ENCODE assay signal across 20 cellular contexts in the genomic region with DNA sequence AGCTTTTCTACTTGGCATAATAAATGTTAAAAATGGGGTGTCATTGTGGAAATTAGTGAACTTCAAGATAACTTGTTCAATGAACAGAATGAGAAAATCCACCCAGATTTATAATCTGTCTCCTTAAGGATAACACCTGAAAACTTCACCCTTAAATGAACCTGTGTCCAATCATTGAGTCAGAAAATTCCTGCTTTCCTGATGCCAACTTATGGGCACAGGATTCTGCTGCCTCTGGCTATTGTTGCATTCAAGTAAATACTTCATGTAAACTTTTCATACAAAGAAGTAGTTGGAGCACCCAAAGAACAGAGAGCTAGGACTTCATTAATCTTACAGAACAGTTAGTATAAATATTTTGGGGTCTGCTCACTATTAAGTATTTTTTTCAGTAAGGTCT.
DNase-seq lines count a peak whose midpoint lies in the region; ATAC-seq, FAIRE-seq and TF ChIP-seq lines count a peak whose summit lies in the region.
"Had no signal": no experiment of that assay in that cellular context is flagged by ENCODE, and none has a peak within 500 bp of the region (broad histone marks: within the 10 kb centered on the region; RNA-seq: fewer than 3 reads in every experiment).

No MANE protein-coding gene starts in this region.

- no peak overlapping the region for H3K23ac ChIP-seq in IMR-90 (ENCODE audit: low read depth, low read length)

- no peak overlapping the region for H3K18ac ChIP-seq in IMR-90 (ENCODE audit: low read depth, low read length)

- H3K4ac ChIP-seq in IMR-90 (ENCODE audit: low read depth, low read length): no peak overlapping the region

- H2AK9ac ChIP-seq in IMR-90 (replicated peaks; ENCODE audit: low read depth, low read length, poor library complexity): no peak overlapping the region

- H3K9me1 ChIP-seq in IMR-90 (ENCODE audit: insufficient read depth, low read length) (no peaks in the 10 kb centered on the region), keratinocyte (ENCODE audit: control insufficient read depth, extremely low read depth, insufficient read depth, low read length) (no peaks in the 10 kb centered on the region)

- dilution Hi-C loops in IMR-90 (cut with HindIII; ENCODE audit: low sequenced_read_pairs, unreplicated experiment): no loop called here
- dilution Hi-C loops in keratinocyte (cut with MboI; ENCODE audit: extremely low pct_ligation_motif_present, low sequenced_read_pairs): no loop called here

- no peak overlapping the region for H2BK15ac ChIP-seq in IMR-90 (ENCODE audit: low read depth, low read length)

- no peaks in the 10 kb centered on the region for H3K36me3 ChIP-seq in ACC112 (ENCODE audit: insufficient read depth, low read length)
- no peaks in the 10 kb centered on the region for H3K36me3 ChIP-seq in IMR-90 (ENCODE audit: control insufficient read depth, insufficient read depth, low read length)
- H3K36me3 ChIP-seq in adipocyte (ENCODE audit: control insufficient read depth, insufficient read depth, low read length, severe bottlenecking): no peaks in the 10 kb centered on the region
- H3K36me3 ChIP-seq in keratinocyte (ENCODE audit: control insufficient read depth in 2 of 2, extremely low read depth in 1 of 2, insufficient read depth in 2 of 2, low read length in 2 of 2): no peaks in the 10 kb centered on the region

- no peak overlapping the region for H3K4me2 ChIP-seq in IMR-90 (ENCODE audit: low read depth, low read length)
- peak overlapping the region; percentile 71 for H3K4me2 ChIP-seq in keratinocyte (ENCODE audit: control insufficient read depth, extremely low read depth, insufficient read depth, low read depth, low read length)

- POLR2A ChIA-PET in IMR-90 (lab: Charles Lee; ENCODE audit: unreplicated experiment): interaction anchor here (0.7 kb wide), 1 partner anchor 457 kb away, joined by 3 read pairs; no protein-coding TSS in a partner anchor

- TF ChIP-seq CTCF in IMR-90 (conservative IDR thresholded peaks at IDR 0.05; ENCODE audit: low read depth, low read length): no peak
- TF ChIP-seq CTCF in keratinocyte (optimal IDR thresholded peaks at IDR 0.05 in 1 of 3, IDR thresholded peaks at IDR 0.05 in 1 of 3, conservative IDR thresholded peaks at IDR 0.05 in 1 of 3; ENCODE audit: extremely low read depth in 1 of 3, insufficient read depth in 2 of 3, low read length in 3 of 3): no peak

- in situ Hi-C loops in IMR-90 (cut with MboI; ENCODE audit: low sequenced_read_pairs): no loop called here

- intact Hi-C loops in IMR-90 (cut with micrococcal nuclease): no loop called here

- H3K27ac ChIP-seq in ACC112 (ENCODE audit: low read depth, low read length) (peak overlapping the region; percentile 16; the same call in 1 of the 2 replicates), IMR-90 (ENCODE audit: insufficient read depth, low read length) (no peak overlapping the region), keratinocyte (ENCODE audit: control insufficient read depth, insufficient read depth, low read length) (peak overlapping the region; percentile 81)

- no peak overlapping the region for H3K56ac ChIP-seq in IMR-90 (ENCODE audit: extremely low read depth, insufficient read depth, low read length)

- no peak for TF ChIP-seq POLR2A in IMR-90 (IDR thresholded peaks at IDR 0.05; ENCODE audit: low read depth, low read length)

- no TSS peak for BruUV-seq in IMR-90 (replicated peaks; lab: Mats Ljungman, UMichigan)

- H2BK5ac ChIP-seq in IMR-90 (ENCODE audit: low read depth, low read length, poor library complexity, severe bottlenecking): no peak overlapping the region

- CTCF ChIA-PET in IMR-90 (lab: Yijun Ruan, JAX): no interaction called here

- no peak overlapping the region for H4K91ac ChIP-seq in IMR-90 (ENCODE audit: insufficient read depth, low read depth, low read length)

- no peak overlapping the region for H4K8ac ChIP-seq in IMR-90 (ENCODE audit: low read depth in 2 of 2, low read length in 2 of 2)

- H2BK20ac ChIP-seq in IMR-90 (ENCODE audit: low read depth, low read length): peak overlapping the region; percentile 67

- H3K9ac ChIP-seq in IMR-90 (ENCODE audit: low read depth, low read length): no peak overlapping the region
- no peak overlapping the region for H3K9ac ChIP-seq in adipocyte (ENCODE audit: low read length)
- peak overlapping the region; percentile 40 for H3K9ac ChIP-seq in keratinocyte (ENCODE audit: control insufficient read depth, extremely low read depth, insufficient read depth, low read length)

- H3K9me3 ChIP-seq in IMR-90 (ENCODE audit: control insufficient read depth, insufficient read depth, low read length): peaks cover 5% of the 10 kb centered on the region
- H3K9me3 ChIP-seq in adipocyte (ENCODE audit: control insufficient read depth, low read length): peaks cover 3% of the 10 kb centered on the region
- H3K9me3 ChIP-seq in keratinocyte (ENCODE audit: control insufficient read depth, low read depth, low read length): peaks cover 8% of the 10 kb centered on the region

- H3K27me3 ChIP-seq in ACC112 (ENCODE audit: insufficient read depth, low read length) (no peaks in the 10 kb centered on the region), IMR-90 (ENCODE audit: control insufficient read depth, insufficient read depth, low read length) (no peaks in the 10 kb centered on the region), adipocyte (replicated peaks; ENCODE audit: control insufficient read depth, insufficient read depth, low read length) (no peaks in the 10 kb centered on the region), keratinocyte (ENCODE audit: control insufficient read depth, extremely low read depth, insufficient read depth, low read length) (no peaks in the 10 kb centered on the region)

- peak overlapping the region; percentile 53 for H2AFZ ChIP-seq in ACC112 (ENCODE audit: low read length, unreplicated experiment)
- H2AFZ ChIP-seq in IMR-90 (replicated peaks; ENCODE audit: low read length, poor library complexity): no peak overlapping the region
- H2AFZ ChIP-seq in keratinocyte (ENCODE audit: control insufficient read depth, low read length): no peak overlapping the region

- no peak overlapping the region for H3K4me3 ChIP-seq in ACC112 (ENCODE audit: low read depth, low read length)
- H3K4me3 ChIP-seq in IMR-90 (ENCODE audit: insufficient read depth, low read depth, low read length): no peak overlapping the region
- no peak overlapping the region for H3K4me3 ChIP-seq in adipocyte (ENCODE audit: low read length)
- H3K4me3 ChIP-seq in keratinocyte (ENCODE audit: control insufficient read depth in 2 of 3, extremely low read depth in 1 of 3, insufficient read depth in 2 of 3, low read depth in 1 of 3, low read length in 3 of 3): peak overlapping the region in 2 of 3 experiments; percentile 15 to 40
- H3K4me3 ChIP-seq: K562 had no signal

- ATAC-seq in IMR-90 (ENCODE audit: low read depth) (no peak), HG03439 (IDR thresholded peaks at IDR 0.05; ENCODE audit: unreplicated experiment) (no peak), GM21381 (IDR thresholded peaks at IDR 0.05; ENCODE audit: unreplicated experiment) (no peak)
- ATAC-seq: CD8-positive, alpha-beta T cell; K562 had no signal

- no peaks in the 10 kb centered on the region for H4K20me1 ChIP-seq in IMR-90 (ENCODE audit: insufficient read depth, low read length)
- H4K20me1 ChIP-seq in keratinocyte (ENCODE audit: control insufficient read depth, extremely low read depth, insufficient read depth, low read length): no peaks in the 10 kb centered on the region

- H4K5ac ChIP-seq in IMR-90 (ENCODE audit: low read depth, low read length): no peak overlapping the region

- no peak overlapping the region for H2AK5ac ChIP-seq in IMR-90 (ENCODE audit: low read depth, low read length)

- H3K79me2 ChIP-seq in ACC112 (ENCODE audit: control insufficient read depth, insufficient read depth, low read length, unreplicated experiment) (no peaks in the 10 kb centered on the region), keratinocyte (ENCODE audit: control insufficient read depth, insufficient read depth, low read length) (no peaks in the 10 kb centered on the region)

- no peak for TF ChIP-seq RAD21 in IMR-90 (IDR thresholded peaks at IDR 0.05; ENCODE audit: low read length)

- FAIRE-seq in keratinocyte (lab: Jason Lieb, UNC): peak; percentile 87
- FAIRE-seq: D721Med, GM12892, K562 had no signal

- H3K14ac ChIP-seq in IMR-90 (replicated peaks; ENCODE audit: low read depth, low read length): peak overlapping the region; percentile 48

- H2BK120ac ChIP-seq in IMR-90 (ENCODE audit: low read depth, low read length): peak overlapping the region; percentile 20

- peaks cover 17% of the 10 kb centered on the region for H3K4me1 ChIP-seq in ACC112 (ENCODE audit: control insufficient read depth, insufficient read depth, low read length, unreplicated experiment)
- peaks cover 3% of the 10 kb centered on the region; the same call in 1 of the 2 replicates for H3K4me1 ChIP-seq in IMR-90 (ENCODE audit: control insufficient read depth, insufficient read depth, low read length)
- peaks cover 20% of the 10 kb centered on the region for H3K4me1 ChIP-seq in adipocyte (ENCODE audit: control insufficient read depth, insufficient read depth, low read length)
- H3K4me1 ChIP-seq in keratinocyte (ENCODE audit: control insufficient read depth, extremely low read depth, insufficient read depth, low read length): peaks cover 23% of the 10 kb centered on the region

- no peak for DNase-seq in IMR-90
- peak; percentile 42 for DNase-seq in adipocyte (ENCODE audit: low read depth)
- no peak for DNase-seq in keratinocyte (ENCODE audit: low read depth, low spot score)
- no peak for DNase-seq in NCI-H1048 (lab: John Stamatoyannopoulos, UW)
- DNase-seq in GM19240 (ENCODE audit: insufficient read length, low spot score): no peak
- DNase-seq: CD8-positive, alpha-beta T cell; DMS79 treated with DMSO at 0.1 percent for 48 hours; GF-D8; H7; NCI-H1092; NCI-H146; NCI-H2081; NCI-H524; SIG-M5 had no signal

- no peaks in the 10 kb centered on the region for H3K79me1 ChIP-seq in IMR-90 (ENCODE audit: low read depth in 1 of 2, low read length in 2 of 2)

TF ChIP-seq in IMR-90, 13 proteins besides CTCF, POLR2A, EP300 and RAD21 (continues in another document):
- no peak for TF ChIP-seq CEBPB (IDR thresholded peaks at IDR 0.05; ENCODE audit: low read depth, low read length)
- TF ChIP-seq, protein P1, sequence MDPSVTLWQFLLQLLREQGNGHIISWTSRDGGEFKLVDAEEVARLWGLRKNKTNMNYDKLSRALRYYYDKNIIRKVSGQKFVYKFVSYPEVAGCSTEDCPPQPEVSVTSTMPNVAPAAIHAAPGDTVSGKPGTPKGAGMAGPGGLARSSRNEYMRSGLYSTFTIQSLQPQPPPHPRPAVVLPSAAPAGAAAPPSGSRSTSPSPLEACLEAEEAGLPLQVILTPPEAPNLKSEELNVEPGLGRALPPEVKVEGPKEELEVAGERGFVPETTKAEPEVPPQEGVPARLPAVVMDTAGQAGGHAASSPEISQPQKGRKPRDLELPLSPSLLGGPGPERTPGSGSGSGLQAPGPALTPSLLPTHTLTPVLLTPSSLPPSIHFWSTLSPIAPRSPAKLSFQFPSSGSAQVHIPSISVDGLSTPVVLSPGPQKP (IDR thresholded peaks at IDR 0.05; ENCODE audit: borderline replicate concordance, low read depth, low read length): no peak
- no peak for TF ChIP-seq MAZ (IDR thresholded peaks at IDR 0.05; ENCODE audit: borderline replicate concordance, low read depth, low read length)
- TF ChIP-seq BHLHE40 (IDR thresholded peaks at IDR 0.05; ENCODE audit: low read depth, low read length): no peak
- no peak for TF ChIP-seq CHD1 (IDR thresholded peaks at IDR 0.05; ENCODE audit: low read depth, low read length)
- no peak for TF ChIP-seq SMC3 (IDR thresholded peaks at IDR 0.05; ENCODE audit: low read depth, low read length)

Comparison
In these comparisons a context has a peak if more than half of its experiments do, and no peak if none do; other contexts are left out.
1. H3K4me3 ChIP-seq: peak in keratinocyte (2 of 3); none in ACC112 (single experiment), IMR-90 (single experiment) and adipocyte (single experiment).